Comparison of ENCODE assay signal across 17 cellular contexts in genomic region chr6:33591633-33592032, GRCh38. TPM values are rescaled to one million over a fixed set of nuclear protein-coding genes. Genes with fewer than 3 reads are reported as not detected.
DNase-seq lines count a peak whose midpoint lies in the region; ATAC-seq, FAIRE-seq and TF ChIP-seq lines count a peak whose summit lies in the region.
"Had no signal": no experiment of that assay in that cellular context is flagged by ENCODE, and none has a peak within 500 bp of the region (broad histone marks: within the 10 kb centered on the region; RNA-seq: fewer than 3 reads in every experiment).

No MANE protein-coding gene starts in this region.

- BruUV-seq in Calu3 (replicated peaks; lab: Mats Ljungman, UMichigan), result no TSS peak

- CTCF ChIA-PET in Calu3 (lab: Charles Lee), result no interaction called here

- no peak for ATAC-seq in stimulated activated effector memory CD8-positive, alpha-beta T cell treated with anti-CD3 and anti-CD28 coated beads, Interleukin-12 subunit alpha, Interleukin-12 subunit beta, amount 100 ng/mL, for 72 hours
- ATAC-seq in esophagus mucosa (no peak), HG03196 (IDR thresholded peaks at IDR 0.05; ENCODE audit: unreplicated experiment) (no peak)
- ATAC-seq: WTC11 had no signal

- peaks cover 40% of the 10 kb centered on the region for H3K4me1 Mint-ChIP-seq in Calu3 (ENCODE audit: low read depth, unreplicated experiment)
- H3K4me1 Mint-ChIP-seq in stimulated activated effector memory CD8-positive, alpha-beta T cell treated with anti-CD3 and anti-CD28 coated beads, Interleukin-12 subunit alpha, Interleukin-12 subunit beta, amount 100 ng/mL, for 72 hours, result peaks cover 56% of the 10 kb centered on the region

- H3K36me3 Mint-ChIP-seq in Calu3 (ENCODE audit: insufficient read depth, unreplicated experiment), result peaks cover 26% of the 10 kb centered on the region
- H3K36me3 Mint-ChIP-seq in stimulated activated effector memory CD8-positive, alpha-beta T cell treated with anti-CD3 and anti-CD28 coated beads, Interleukin-12 subunit alpha, Interleukin-12 subunit beta, amount 100 ng/mL, for 72 hours, result no peaks in the 10 kb centered on the region
- H3K36me3 Mint-ChIP-seq: WTC11 had no signal

- H3K9me3 ChIP-seq in Peyer's patch, result no peaks in the 10 kb centered on the region
- H3K9me3 ChIP-seq in kidney (ENCODE audit: control insufficient read depth in 1 of 2, low read length in 2 of 2), result no peaks in the 10 kb centered on the region
- H3K9me3 ChIP-seq: esophagus muscularis mucosa had no signal

- no peak for FAIRE-seq in kidney (lab: Jason Lieb, UNC)
- FAIRE-seq: astrocyte had no signal

- no peaks in the 10 kb centered on the region for H3K36me3 ChIP-seq in Peyer's patch
- H3K36me3 ChIP-seq in kidney (ENCODE audit: control insufficient read depth in 1 of 2, insufficient read depth in 2 of 2, low read length in 2 of 2), result no peaks in the 10 kb centered on the region
- H3K36me3 ChIP-seq: esophagus muscularis mucosa had no signal

- H3K27me3 Mint-ChIP-seq in Calu3 (ENCODE audit: unreplicated experiment), result no peaks in the 10 kb centered on the region

- peak overlapping the region in 1 of 2 donors; percentile 78 for H3K9ac ChIP-seq in kidney (ENCODE audit: low read length in 2 of 2)

- peak overlapping the region in 3 of 4 donors; percentile 80 to 98 (median 91) for H3K27ac ChIP-seq in Peyer's patch
- peak overlapping the region; percentile 59 to 95 for H3K27ac ChIP-seq in kidney (ENCODE audit: low read depth in 2 of 2, low read length in 2 of 2)

- H3K4me3 Mint-ChIP-seq in Calu3 (ENCODE audit: low read depth, unreplicated experiment), result no peak overlapping the region
- peak overlapping the region; percentile 75 for H3K4me3 Mint-ChIP-seq in stimulated activated effector memory CD8-positive, alpha-beta T cell treated with anti-CD3 and anti-CD28 coated beads, Interleukin-12 subunit alpha, Interleukin-12 subunit beta, amount 100 ng/mL, for 72 hours
- H3K4me3 Mint-ChIP-seq: dendritic cell treated with granulocyte-macrophage colony-stimulating factor and Interleukin-4, amounts not matched to agents 40 ng/mL and 50 ng/mL, for 4 days had no signal

- no peaks in the 10 kb centered on the region for H3K27me3 ChIP-seq in Peyer's patch

- intact Hi-C loops in Calu3 (cut with micrococcal nuclease; ENCODE audit: unreplicated experiment) (no loop called here), kidney (cut with DNase I) (no loop called here)

- H3K4me1 ChIP-seq in Peyer's patch, result peaks cover 9 to 41% (median 16%) of the 10 kb centered on the region in 4 donors
- peaks cover 26 to 33% of the 10 kb centered on the region in 2 donors for H3K4me1 ChIP-seq in kidney (ENCODE audit: control insufficient read depth in 1 of 2, insufficient read depth in 1 of 2, low read depth in 1 of 2, low read length in 2 of 2)

- H3K4me3 ChIP-seq in Peyer's patch, result no peak overlapping the region
- no peak overlapping the region for H3K4me3 ChIP-seq in kidney (ENCODE audit: low read length in 2 of 2)
- H3K4me3 ChIP-seq: esophagus muscularis mucosa had no signal

- H3K9me3 Mint-ChIP-seq in Calu3 (ENCODE audit: low read depth, unreplicated experiment), result no peaks in the 10 kb centered on the region
- no peaks in the 10 kb centered on the region for H3K9me3 Mint-ChIP-seq in stimulated activated effector memory CD8-positive, alpha-beta T cell treated with anti-CD3 and anti-CD28 coated beads, Interleukin-12 subunit alpha, Interleukin-12 subunit beta, amount 100 ng/mL, for 72 hours
- H3K9me3 Mint-ChIP-seq: dendritic cell treated with granulocyte-macrophage colony-stimulating factor and Interleukin-4, amounts not matched to agents 40 ng/mL and 50 ng/mL, for 4 days had no signal

- H3K27ac Mint-ChIP-seq in Calu3 (ENCODE audit: unreplicated experiment), result peak overlapping the region; percentile 82
- H3K27ac Mint-ChIP-seq in stimulated activated effector memory CD8-positive, alpha-beta T cell treated with anti-CD3 and anti-CD28 coated beads, Interleukin-12 subunit alpha, Interleukin-12 subunit beta, amount 100 ng/mL, for 72 hours, result peak overlapping the region; percentile 20
- H3K27ac Mint-ChIP-seq: dendritic cell treated with granulocyte-macrophage colony-stimulating factor and Interleukin-4, amounts not matched to agents 40 ng/mL and 50 ng/mL, for 4 days had no signal

- DNase-seq in Calu3 (no peak), Peyer's patch (no peak), kidney (no peak), NCI-H1105 treated with DMSO at 0.1 percent for 48 hours (lab: John Stamatoyannopoulos, UW) (no peak), RPMI8226 (no peak)
- no peak for DNase-seq in stimulated activated effector memory CD8-positive, alpha-beta T cell treated with anti-CD3 and anti-CD28 coated beads, Interleukin-12 subunit alpha, Interleukin-12 subunit beta, amount 100 ng/mL, for 72 hours (ENCODE audit: low spot score in 2 of 2)
- DNase-seq: activated gamma-delta T cell treated with Interleukin-2 at 50 U/mL for 16 hours; AML-193; NCI-H2081 treated with DMSO at 0.1 percent for 48 hours; NCI-H69; stimulated activated CD4-positive, alpha-beta T cell treated with anti-CD3 and anti-CD28 coated beads, Interleukin-15, amount 100 ng/mL, for 24 hours had no signal

- TF ChIP-seq CTCF in Calu3 (IDR thresholded peaks at IDR 0.05; ENCODE audit: unreplicated experiment), result no peak
- TF ChIP-seq CTCF in Peyer's patch (IDR thresholded peaks at IDR 0.05), result no peak
- TF ChIP-seq CTCF in kidney (IDR thresholded peaks at IDR 0.05; ENCODE audit: borderline replicate concordance, extremely low read depth, insufficient read depth), result no peak

- no peak for TF ChIP-seq POLR2A in Peyer's patch (IDR thresholded peaks at IDR 0.05)

RNA-seq across cellular contexts. Expression of gene BAK1, which starts 11.6 kb away (rescaled TPM):
- 31.6 and 44.1 TPM in 2 replicates for total RNA-seq in Calu3 (2022)
- 10 to 100 TPM; 28.9 to 71.7 (median 66.3) TPM for total RNA-seq in Peyer's patch
- total RNA-seq in kidney, result 22.3 TPM
- polyA plus RNA-seq in kidney (ENCODE audit: insufficient read depth, low read depth, low replicate concordance), result 26.7 TPM
- total RNA-seq in esophagus mucosa, result 33.5 TPM

RNA-seq across cellular contexts. Expression of gene ITPR3, which starts 29.5 kb away (rescaled TPM):
- total RNA-seq in Calu3 (2022) (136 and 143 TPM in 2 replicates), Peyer's patch (100 to 1,000 TPM; 139 to 250 (median 182) TPM), kidney (86.3 TPM), esophagus mucosa (23.7 TPM)
- 4.2 TPM for polyA plus RNA-seq in kidney (ENCODE audit: insufficient read depth, low read depth, low replicate concordance)
